In the genomic region with DNA sequence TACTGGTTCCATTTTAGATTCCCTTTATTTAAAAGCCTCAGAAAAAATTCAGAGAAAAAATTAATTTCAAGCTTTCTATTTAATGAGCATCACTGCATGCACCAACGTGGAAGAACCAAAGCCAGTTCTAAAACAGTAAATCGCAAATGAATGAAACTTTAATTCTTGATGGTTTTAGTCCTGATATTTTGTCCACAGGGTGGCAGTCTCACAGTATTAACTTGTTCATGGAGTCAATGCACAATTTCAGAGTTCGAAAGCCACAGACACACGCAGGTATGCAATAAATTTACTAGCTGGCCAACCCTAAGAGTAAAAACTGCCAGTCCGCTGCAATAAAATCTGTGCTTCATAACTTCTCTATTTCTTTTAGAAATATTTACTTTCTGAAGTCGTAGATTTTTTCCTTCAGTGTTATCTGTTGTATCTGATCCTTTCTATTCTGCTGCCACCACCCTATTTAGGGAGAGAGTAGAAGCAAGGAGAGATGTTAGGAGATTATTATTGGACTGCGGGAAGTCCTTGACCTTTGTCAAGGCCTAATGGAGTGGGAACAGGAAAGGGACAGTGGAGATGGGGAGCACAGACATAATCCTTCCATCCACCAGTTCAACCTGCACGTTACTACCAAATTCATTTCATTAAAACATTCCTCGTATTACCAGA, we compare ENCODE assay signal across 8 cellular contexts. TPM values are rescaled to one million over a fixed set of nuclear protein-coding genes. Genes with fewer than 3 reads are reported as not detected.
A peak's percentile ranks its signal among the peaks of the same experiment; 100 is the strongest.
DNase-seq lines count a peak whose midpoint lies in the region; ATAC-seq and TF ChIP-seq lines count a peak whose summit lies in the region.

No MANE protein-coding gene starts in this region.

- no peaks in the 10 kb centered on the region for H3K36me3 Mint-ChIP-seq in CD8-positive, alpha-beta memory T cell

- intact Hi-C loops in adrenal gland (cut with DNase I), result loop anchor here in 1 of 2 donors (5.0 to 10.0 kb wide), 2 partner anchors 37 to 80 kb away; a partner anchor contains a TSS
- intact Hi-C loops in spleen (cut with DNase I; ENCODE audit: low total_unique reads), result loop anchor here (10.0 kb wide), 3 partner anchors 80 to 260 kb away; no protein-coding TSS in a partner anchor

- H3K4me3 ChIP-seq in CD8-positive, alpha-beta memory T cell (ENCODE audit: low read length), result no peak overlapping the region
- H3K4me3 ChIP-seq in adrenal gland (peak overlapping the region in 1 of 4 donors; percentile 22), spleen (peak overlapping the region in 1 of 8 donors; percentile 10)

- peak in 4 of 5 donors; percentile 6 to 59 (median 46) for DNase-seq in CD8-positive, alpha-beta memory T cell
- DNase-seq in NCI-H748 treated with DMSO at 0.1 percent for 48 hours (lab: John Stamatoyannopoulos, UW) (peak; percentile 37), adrenal gland (peak in 4 of 7 donors; percentile 30 to 58 (median 45)), hepatic stellate cell (ENCODE audit: low spot score) (peak; percentile 26), spleen (no peak), HuH-7 (ENCODE audit: low spot score) (no peak)

- H3K4me3 Mint-ChIP-seq in CD8-positive, alpha-beta memory T cell, result peak overlapping the region in 1 of 7 donors; percentile 11

- peak overlapping the region in 6 of 8 donors; percentile 3 to 69 (median 42) for H3K27ac Mint-ChIP-seq in CD8-positive, alpha-beta memory T cell

- no peaks in the 10 kb centered on the region for H3K9me3 Mint-ChIP-seq in CD8-positive, alpha-beta memory T cell

- no peaks in the 10 kb centered on the region for H3K27me3 ChIP-seq in CD8-positive, alpha-beta memory T cell (ENCODE audit: insufficient read depth, low read length, poor library complexity, severe bottlenecking)
- H3K27me3 ChIP-seq in adrenal gland (no peaks in the 10 kb centered on the region), spleen (replicated peaks in 1 of 7) (no peaks in the 10 kb centered on the region)

- no peak overlapping the region for H3K27ac ChIP-seq in CD8-positive, alpha-beta memory T cell (ENCODE audit: low read depth, low read length)
- H3K27ac ChIP-seq in adrenal gland (peak overlapping the region in 3 of 5 donors; percentile 4 to 64 (median 30)), spleen (peak overlapping the region in 6 of 8 donors; percentile 45 to 66 (median 64))

- no peaks in the 10 kb centered on the region for H3K36me3 ChIP-seq in CD8-positive, alpha-beta memory T cell (ENCODE audit: insufficient read depth, low read length)
- H3K36me3 ChIP-seq in adrenal gland (replicated peaks in 1 of 2) (no peaks in the 10 kb centered on the region), spleen (no peaks in the 10 kb centered on the region)

- H3K9me3 ChIP-seq in CD8-positive, alpha-beta memory T cell (ENCODE audit: low read length), result no peaks in the 10 kb centered on the region
- no peaks in the 10 kb centered on the region for H3K9me3 ChIP-seq in adrenal gland (replicated peaks in 1 of 3)
- no peaks in the 10 kb centered on the region for H3K9me3 ChIP-seq in spleen

- 31 to 39% (median 38%) methylated on average over 9 of the region's 9 CpGs for WGBS in adrenal gland, 4 donors
- whole genome bisulfite sequencing in spleen, 5 donors, result 39 to 45% (median 42%) methylated on average over 9 of the region's 9 CpGs

- POLR2A ChIA-PET in CD8-positive, alpha-beta memory T cell (lab: Charles Lee), result interaction anchor here (0.6 kb wide), 1 partner anchor 74 kb away, joined by 4 read pairs; no protein-coding TSS in a partner anchor

- TF ChIP-seq POLR2A in adrenal gland (IDR thresholded peaks at IDR 0.05) (no peak), spleen (IDR thresholded peaks at IDR 0.05) (no peak)

- H3K4me1 ChIP-seq in CD8-positive, alpha-beta memory T cell (ENCODE audit: insufficient read depth, low read length), result peaks cover 21% of the 10 kb centered on the region
- H3K4me1 ChIP-seq in adrenal gland (replicated peaks in 1 of 2) (peaks cover 48 to 88% of the 10 kb centered on the region in 2 donors), spleen (peaks cover 16 to 98% (median 80%) of the 10 kb centered on the region in 6 donors)

- CTCF ChIA-PET in CD8-positive, alpha-beta memory T cell (lab: Charles Lee), result interaction anchor here (0.6 to 3.6 kb wide), 25 partner anchors 9 to 265 kb away, joined by 3 to 22 read pairs (median 4); a partner anchor contains a TSS

- peaks cover 32 to 51% (median 48%) of the 10 kb centered on the region in 3 donors for H3K4me1 Mint-ChIP-seq in CD8-positive, alpha-beta memory T cell

- ATAC-seq in GM18868 (IDR thresholded peaks at IDR 0.05; ENCODE audit: unreplicated experiment) (peak; percentile 40), GM18519 (IDR thresholded peaks at IDR 0.05; ENCODE audit: low FRiP score, unreplicated experiment) (no peak)

- no peaks in the 10 kb centered on the region for H3K27me3 Mint-ChIP-seq in CD8-positive, alpha-beta memory T cell

- TF ChIP-seq CTCF in adrenal gland (IDR thresholded peaks at IDR 0.05) (peak; percentile 36 to 63 (median 54)), spleen (IDR thresholded peaks at IDR 0.05 in 8 of 11, conservative IDR thresholded peaks at IDR 0.05 in 3 of 11) (peak; percentile 10 to 58 (median 50))

RNA-seq across cellular contexts. Expression of a gene that starts 7.0 kb away (rescaled TPM):
- total RNA-seq in CD8-positive, alpha-beta memory T cell, result 10 to 100 TPM; 15.5 to 15.8 TPM
- polyA plus RNA-seq in CD8-positive, alpha-beta memory T cell, result 4.7 TPM
- 10 to 100 TPM in 5 of 8 donors, 1 to 10 TPM in 3; 8.1 to 19.1 (median 11.5) TPM for total RNA-seq in adrenal gland
- polyA plus RNA-seq in adrenal gland, result 10 to 100 TPM; 21.2 to 28.5 (median 28.0) TPM
- 1 to 10 TPM; 7.0 to 9.2 (median 8.0) TPM for total RNA-seq in spleen
- polyA plus RNA-seq in spleen, result 1 to 10 TPM; 7.9 to 9.1 (median 9.0) TPM

RNA-seq across cellular contexts. Expression of a gene that starts 35.2 kb away (rescaled TPM):
- 10 to 100 TPM; 76.8 to 77.6 TPM for total RNA-seq in CD8-positive, alpha-beta memory T cell
- 139 TPM for polyA plus RNA-seq in CD8-positive, alpha-beta memory T cell
- total RNA-seq in adrenal gland (10 to 100 TPM; 27.6 to 64.3 (median 54.1) TPM), spleen (100 to 1,000 TPM; 107 to 146 (median 124) TPM)
- polyA plus RNA-seq in adrenal gland (10 to 100 TPM in 2 of 3 donors, 1 to 10 TPM in 1; 6.3 to 36.1 (median 10.4) TPM), spleen (10 to 100 TPM; 18.0 to 33.7 (median 28.3) TPM)

Comparison
In these comparisons a context has a peak if more than half of its experiments do, and no peak if none do; other contexts are left out.
1. DNase-seq: peak in CD8-positive, alpha-beta memory T cell (4 of 5), NCI-H748 treated with DMSO at 0.1 percent for 48 hours (single experiment), adrenal gland (4 of 7) and hepatic stellate cell (single experiment); none in spleen (single experiment) and HuH-7 (single experiment).